Comparison of ENCODE assay signal across 8 cellular contexts in genomic region chr15:59501531-59502113, GRCh38.
DNase-seq lines count a peak whose midpoint lies in the region; ATAC-seq and TF ChIP-seq lines count a peak whose summit lies in the region.

No MANE protein-coding gene starts in this region.

- H3K4me3 Mint-ChIP-seq in activated naive CD8-positive, alpha-beta T cell treated with anti-CD3 and anti-CD28 coated beads, Interleukin-2, amount 50 U/mL, for 24 hours: no peak overlapping the region

- no peaks in the 10 kb centered on the region for H3K4me1 Mint-ChIP-seq in activated naive CD8-positive, alpha-beta T cell treated with anti-CD3 and anti-CD28 coated beads, Interleukin-2, amount 50 U/mL, for 24 hours

- H3K27ac Mint-ChIP-seq in activated naive CD8-positive, alpha-beta T cell treated with anti-CD3 and anti-CD28 coated beads, Interleukin-2, amount 50 U/mL, for 24 hours: no peak overlapping the region

- H3K4me3 ChIP-seq in kidney epithelial cell (ENCODE audit: low read depth, low read length): no peak overlapping the region

- H3K9me3 Mint-ChIP-seq in activated naive CD8-positive, alpha-beta T cell treated with anti-CD3 and anti-CD28 coated beads, Interleukin-2, amount 50 U/mL, for 24 hours: no peaks in the 10 kb centered on the region

- no peaks in the 10 kb centered on the region for H3K27me3 Mint-ChIP-seq in activated naive CD8-positive, alpha-beta T cell treated with anti-CD3 and anti-CD28 coated beads, Interleukin-2, amount 50 U/mL, for 24 hours

- no peaks in the 10 kb centered on the region for H3K36me3 Mint-ChIP-seq in activated naive CD8-positive, alpha-beta T cell treated with anti-CD3 and anti-CD28 coated beads, Interleukin-2, amount 50 U/mL, for 24 hours (ENCODE audit: low read depth)

- H3K27me3 ChIP-seq in kidney epithelial cell (ENCODE audit: control insufficient read depth, insufficient read depth, low read length): no peaks in the 10 kb centered on the region

- TF ChIP-seq CTCF in kidney epithelial cell (IDR thresholded peaks at IDR 0.05; ENCODE audit: insufficient read depth, low read length, poor library complexity, severe bottlenecking) (peak; percentile 82), omental fat pad (IDR thresholded peaks at IDR 0.05) (no peak)

- ATAC-seq in activated naive CD8-positive, alpha-beta T cell treated with anti-CD3 and anti-CD28 coated beads, Interleukin-2, amount 50 U/mL, for 24 hours: no peak
- no peak for ATAC-seq in omental fat pad (ENCODE audit: low FRiP score)

- no peaks in the 10 kb centered on the region for H3K36me3 ChIP-seq in kidney epithelial cell (ENCODE audit: control insufficient read depth, insufficient read depth, low read length)

- DNase-seq in stimulated activated CD4-positive, alpha-beta T cell treated with anti-CD3 and anti-CD28 coated beads, Interleukin-15, amount 100 ng/mL, for 24 hours: peak; percentile 27
- no peak for DNase-seq in stimulated activated CD4-positive, alpha-beta T cell treated with anti-CD3 and anti-CD28 coated beads, Interleukin-4, amount 100 ng/mL, for 4 hours
- peak; percentile 44 for DNase-seq in NCI-H146 treated with DMSO at 0.1 percent for 48 hours (lab: John Stamatoyannopoulos, UW; ENCODE audit: unreplicated experiment)
- peak; percentile 25 for DNase-seq in activated naive CD8-positive, alpha-beta T cell treated with anti-CD3 and anti-CD28 coated beads, Interleukin-2, amount 50 U/mL, for 24 hours
- no peak for DNase-seq in kidney epithelial cell (ENCODE audit: low read depth)
- no peak for DNase-seq in omental fat pad (ENCODE audit: low spot score)
- no peak for DNase-seq in stimulated activated CD4-positive, alpha-beta T cell treated with anti-CD3 and anti-CD28 coated beads, Interleukin-4, amount 100 ng/mL, for 24 hours
- DNase-seq in cerebellar nuclear complex (lab: John Stamatoyannopoulos, UW): no peak

Comparison
In these comparisons a context has a peak if more than half of its experiments do, and no peak if none do; other contexts are left out.
1. DNase-seq: peak in stimulated activated CD4-positive, alpha-beta T cell treated with anti-CD3 and anti-CD28 coated beads, Interleukin-15, amount 100 ng/mL, for 24 hours (single experiment), NCI-H146 treated with DMSO at 0.1 percent for 48 hours (single experiment) and activated naive CD8-positive, alpha-beta T cell treated with anti-CD3 and anti-CD28 coated beads, Interleukin-2, amount 50 U/mL, for 24 hours (single experiment); none in stimulated activated CD4-positive, alpha-beta T cell treated with anti-CD3 and anti-CD28 coated beads, Interleukin-4, amount 100 ng/mL, for 4 hours (0 of 2), kidney epithelial cell (single experiment), omental fat pad (single experiment), stimulated activated CD4-positive, alpha-beta T cell treated with anti-CD3 and anti-CD28 coated beads, Interleukin-4, amount 100 ng/mL, for 24 hours (single experiment) and cerebellar nuclear complex (0 of 2).